Comparison of ENCODE assay signal across 1 cellular context in genomic region chr10:11506247-11506789, GRCh38.
TF ChIP-seq lines count a peak whose summit lies in the region.

No MANE protein-coding gene starts in this region.

TF ChIP-seq in H1, 55 proteins besides CTCF, POLR2A, EP300 and RAD21:
- peak; percentile 40; the same call in 1 of the 2 replicates for TF ChIP-seq KDM1A (IDR thresholded peaks at IDR 0.05; ENCODE audit: borderline replicate concordance, low read length)
- TF ChIP-seq CEBPB (IDR thresholded peaks at IDR 0.05; ENCODE audit: low read depth, low read length), result peak; percentile 80
- TF ChIP-seq RXRA (IDR thresholded peaks at IDR 0.05; ENCODE audit: insufficient read depth, low read depth, low read length), result no peak
